Comparison of ENCODE assay signal across 17 cellular contexts in the genomic region with DNA sequence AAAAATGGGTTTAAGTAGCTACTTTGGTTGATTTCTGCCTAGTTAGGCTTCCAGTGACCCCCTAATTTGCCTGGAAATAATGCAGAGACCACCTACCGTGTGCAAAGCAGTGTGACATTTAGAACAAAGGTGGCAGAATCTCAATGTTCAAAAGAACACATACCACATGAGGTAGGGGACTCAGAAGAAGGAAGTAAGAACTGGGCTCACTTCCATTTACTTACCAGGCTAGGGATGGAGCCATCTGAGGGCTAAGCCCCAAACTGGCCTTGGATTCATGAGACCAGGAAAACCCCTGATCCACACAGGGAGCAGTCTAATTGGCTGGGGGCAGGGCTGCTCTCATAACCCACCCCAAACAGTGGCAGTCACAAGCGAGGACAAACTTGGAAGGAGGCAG.
DNase-seq lines count a peak whose midpoint lies in the region; ATAC-seq, FAIRE-seq and TF ChIP-seq lines count a peak whose summit lies in the region.
"Had no signal": no experiment of that assay in that cellular context is flagged by ENCODE, and none has a peak within 500 bp of the region (broad histone marks: within the 10 kb centered on the region; RNA-seq: fewer than 3 reads in every experiment).

No MANE protein-coding gene starts in this region.

- H3K27me3 ChIP-seq in HUES6 (ENCODE audit: control insufficient read depth, insufficient read depth, low read length) (no peaks in the 10 kb centered on the region), astrocyte (ENCODE audit: insufficient read depth, low read length) (no peaks in the 10 kb centered on the region), iPS-20b (ENCODE audit: insufficient read depth, low read length) (no peaks in the 10 kb centered on the region), smooth muscle cell (ENCODE audit: low read depth) (no peaks in the 10 kb centered on the region)

- 47% methylated on average over 2 of the region's 2 CpGs for WGBS in smooth muscle cell (ENCODE audit: low lambda C conversion rate)

- TF ChIP-seq CTCF in astrocyte (IDR thresholded peaks at IDR 0.05; ENCODE audit: insufficient read depth, low read depth, low read length) (no peak), smooth muscle cell (IDR thresholded peaks at IDR 0.05; ENCODE audit: borderline replicate concordance, insufficient read depth, poor library complexity, severe bottlenecking) (no peak)

- H3K27ac Mint-ChIP-seq in astrocyte (ENCODE audit: unreplicated experiment): peak overlapping the region; percentile 92
- H3K27ac Mint-ChIP-seq: CD8-positive, alpha-beta T cell had no signal

- no peak overlapping the region for H3K4me3 Mint-ChIP-seq in astrocyte (ENCODE audit: unreplicated experiment)
- H3K4me3 Mint-ChIP-seq: CD8-positive, alpha-beta T cell had no signal

- H3K27me3 Mint-ChIP-seq in astrocyte (ENCODE audit: low read depth, unreplicated experiment): no peaks in the 10 kb centered on the region

- 0 out of 2 replicates have a peak overlapping the region, but pooled peaks have one; percentile 9 for H3K4me3 ChIP-seq in HUES6 (ENCODE audit: low read depth, low read length)
- H3K4me3 ChIP-seq in astrocyte (ENCODE audit: insufficient read depth, low read depth, low read length): no peak overlapping the region
- peak overlapping the region; percentile 17; the same call in 1 of the 2 replicates for H3K4me3 ChIP-seq in iPS-20b (ENCODE audit: low read length)
- H3K4me3 ChIP-seq in smooth muscle cell: no peak overlapping the region
- H3K4me3 ChIP-seq: HAP-1 had no signal

- no peaks in the 10 kb centered on the region for H3K79me2 ChIP-seq in astrocyte (ENCODE audit: insufficient read depth, low read length)
- no peaks in the 10 kb centered on the region for H3K79me2 ChIP-seq in smooth muscle cell (ENCODE audit: low read depth)

- no peaks in the 10 kb centered on the region for H4K20me1 ChIP-seq in astrocyte (ENCODE audit: insufficient read depth, low read length)
- H4K20me1 ChIP-seq in smooth muscle cell (ENCODE audit: low read depth): no peaks in the 10 kb centered on the region

- H3F3A ChIP-seq in smooth muscle cell (ENCODE audit: low read depth): no peaks in the 10 kb centered on the region

- H3K9ac ChIP-seq in HUES6 (ENCODE audit: low read length): no peak overlapping the region
- peak overlapping the region; percentile 3 for H3K9ac ChIP-seq in astrocyte (ENCODE audit: low read length)
- H3K9ac ChIP-seq in iPS-20b (ENCODE audit: low read depth, low read length): no peak overlapping the region
- H3K9ac ChIP-seq in smooth muscle cell (ENCODE audit: low read depth): peak overlapping the region; percentile 49

- peaks cover 15% of the 10 kb centered on the region for H3K4me1 ChIP-seq in HUES6 (ENCODE audit: control insufficient read depth, insufficient read depth, low read length)
- H3K4me1 ChIP-seq in astrocyte (ENCODE audit: insufficient read depth, low read length): peaks cover 17% of the 10 kb centered on the region
- H3K4me1 ChIP-seq in iPS-20b (ENCODE audit: insufficient read depth, low read length): peaks cover 16% of the 10 kb centered on the region; the same call in 1 of the 2 replicates
- H3K4me1 ChIP-seq in smooth muscle cell (ENCODE audit: low read depth): peaks cover 8% of the 10 kb centered on the region

- no peak overlapping the region for H3K27ac ChIP-seq in HUES6 (ENCODE audit: low read depth, low read length)
- H3K27ac ChIP-seq in astrocyte (ENCODE audit: low read depth, low read length): peak overlapping the region; percentile 59
- no peak overlapping the region for H3K27ac ChIP-seq in iPS-20b (ENCODE audit: low read length)
- peak overlapping the region; percentile 81 for H3K27ac ChIP-seq in smooth muscle cell (ENCODE audit: low read depth)

- no peaks in the 10 kb centered on the region for H3K36me3 ChIP-seq in HUES6 (ENCODE audit: control insufficient read depth, insufficient read depth, low read length)
- H3K36me3 ChIP-seq in astrocyte (ENCODE audit: insufficient read depth, low read length): no peaks in the 10 kb centered on the region
- H3K36me3 ChIP-seq in iPS-20b (ENCODE audit: insufficient read depth, low read depth, low read length): no peaks in the 10 kb centered on the region
- H3K36me3 ChIP-seq in smooth muscle cell (ENCODE audit: low read depth): no peaks in the 10 kb centered on the region
- H3K36me3 ChIP-seq: HAP-1 had no signal

- ATAC-seq in GM19395 (IDR thresholded peaks at IDR 0.05; ENCODE audit: unreplicated experiment): no peak
- ATAC-seq: CD8-positive, alpha-beta T cell had no signal

- H3K9me3 ChIP-seq in HUES6 (ENCODE audit: control insufficient read depth, insufficient read depth, low read depth, low read length) (no peaks in the 10 kb centered on the region), astrocyte (ENCODE audit: insufficient read depth, low read depth, low read length) (no peaks in the 10 kb centered on the region), iPS-20b (ENCODE audit: insufficient read depth, low read depth, low read length) (no peaks in the 10 kb centered on the region), smooth muscle cell (replicated peaks; ENCODE audit: low read depth) (no peaks in the 10 kb centered on the region)
- H3K9me3 ChIP-seq: HAP-1 had no signal

- H3K9me3 Mint-ChIP-seq in astrocyte (ENCODE audit: unreplicated experiment): peaks cover 8% of the 10 kb centered on the region

- no peak for FAIRE-seq in astrocyte (lab: Jason Lieb, UNC)

- H3K4me2 ChIP-seq in astrocyte (ENCODE audit: low read length) (peak overlapping the region; percentile 9), smooth muscle cell (peak overlapping the region; percentile 16)

- H3K4me1 Mint-ChIP-seq in astrocyte (ENCODE audit: low read depth, unreplicated experiment): peaks cover 27% of the 10 kb centered on the region

- H3K36me3 Mint-ChIP-seq in astrocyte (ENCODE audit: low read depth, unreplicated experiment): no peaks in the 10 kb centered on the region
- H3K36me3 Mint-ChIP-seq: CD8-positive, alpha-beta T cell had no signal

- no peak overlapping the region for H2AFZ ChIP-seq in astrocyte (ENCODE audit: low read depth, low read length)
- H2AFZ ChIP-seq in smooth muscle cell (ENCODE audit: low read depth): peak overlapping the region; percentile 57

- no peak for DNase-seq in astrocyte (ENCODE audit: low read depth)
- no peak for DNase-seq in smooth muscle cell (lab: John Stamatoyannopoulos, UW; ENCODE audit: unreplicated experiment)
- DNase-seq in activated CD4-positive, alpha-beta T cell treated with anti-CD3 and anti-CD28 coated beads, Interleukin-2, amount 50 U/mL, for 4 hours: no peak
- no peak for DNase-seq in NCI-H1048 (lab: John Stamatoyannopoulos, UW)
- DNase-seq: CD8-positive, alpha-beta T cell; DND-41; GF-D8; NCI-H1436 treated with DMSO at 0.1 percent for 48 hours; NCI-H2081 treated with DMSO at 0.1 percent for 48 hours; NCI-H2227 treated with DMSO at 0.1 percent for 48 hours; NCI-H524 treated with DMSO at 0.1 percent for 48 hours; OCI-M1; RPMI8226 had no signal

Comparison
In these comparisons a context has a peak if more than half of its experiments do, and no peak if none do; other contexts are left out.
1. H3K27ac ChIP-seq: peak in astrocyte (single experiment) and smooth muscle cell (single experiment); none in HUES6 (single experiment) and iPS-20b (single experiment).
2. H3K4me3 ChIP-seq: peak in HUES6 (single experiment) and iPS-20b (single experiment); none in astrocyte (single experiment) and smooth muscle cell (single experiment).
3. H3K9ac ChIP-seq: peak in astrocyte (single experiment) and smooth muscle cell (single experiment); none in HUES6 (single experiment) and iPS-20b (single experiment).